ENCODE assay signal across 9 cellular contexts in the genomic region with DNA sequence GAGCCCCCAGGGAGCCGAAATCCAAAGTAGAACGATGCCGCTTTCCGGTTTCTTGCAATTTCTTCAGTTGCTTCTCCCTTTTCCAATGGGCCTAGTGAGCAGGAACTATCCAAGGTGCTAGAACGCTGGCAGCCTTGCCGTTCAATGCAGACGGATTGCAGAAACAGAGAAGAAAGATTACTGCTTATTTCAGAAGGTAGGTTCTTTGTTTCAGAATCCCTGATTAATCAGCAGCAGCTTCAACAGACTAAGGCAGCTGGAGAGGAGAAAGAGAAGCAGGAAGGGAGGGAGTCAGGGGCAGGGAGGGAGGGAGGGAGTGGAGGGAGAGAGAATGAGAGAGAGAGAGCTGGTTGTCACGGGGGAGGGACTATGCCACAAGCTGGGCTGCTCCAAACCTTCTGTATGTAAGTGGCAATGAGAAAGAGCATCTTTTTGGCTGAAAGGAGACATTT. TPM values are rescaled to one million over a fixed set of nuclear protein-coding genes. Genes with fewer than 3 reads are reported as not detected.
DNase-seq lines count a peak whose midpoint lies in the region; ATAC-seq, FAIRE-seq and TF ChIP-seq lines count a peak whose summit lies in the region.
"Had no signal": no experiment of that assay in that cellular context is flagged by ENCODE, and none has a peak within 500 bp of the region (broad histone marks: within the 10 kb centered on the region; RNA-seq: fewer than 3 reads in every experiment).

No MANE protein-coding gene starts in this region.

- no peak overlapping the region for H3K4me3 Mint-ChIP-seq in natural killer cell

- no peak overlapping the region for H2AFZ ChIP-seq in Karpas-422 (ENCODE audit: low read length)

- H3K9me3 Mint-ChIP-seq in natural killer cell: peaks cover 0 to 2% of the 10 kb centered on the region in 2 donors

- H3K4me3 ChIP-seq in Karpas-422 (ENCODE audit: low read length): no peak overlapping the region
- H3K4me3 ChIP-seq in small intestine (ENCODE audit: low read depth in 1 of 2, low read length in 2 of 2): no peak overlapping the region

- H3K4me1 Mint-ChIP-seq in natural killer cell: no peaks in the 10 kb centered on the region

- H3K27ac ChIP-seq in Karpas-422 (ENCODE audit: low read length): no peak overlapping the region
- no peak overlapping the region for H3K27ac ChIP-seq in RWPE1
- no peak overlapping the region for H3K27ac ChIP-seq in small intestine (ENCODE audit: low read depth in 1 of 2, low read length in 1 of 2)

- H3K27ac Mint-ChIP-seq in natural killer cell: no peak overlapping the region

- H3K9me2 ChIP-seq in Karpas-422 (replicated peaks; ENCODE audit: insufficient read depth, low read length): no peaks in the 10 kb centered on the region

- no peak for TF ChIP-seq CTCF in RWPE1 (conservative IDR thresholded peaks at IDR 0.05; ENCODE audit: low read depth)
- TF ChIP-seq CTCF in natural killer cell (IDR thresholded peaks at IDR 0.05): no peak

- no peak for ATAC-seq in natural killer cell

- intact Hi-C loops in natural killer cell (cut with micrococcal nuclease): no loop called here

- H3K9ac ChIP-seq in Karpas-422 (ENCODE audit: low read length): no peak overlapping the region

- H3K36me3 Mint-ChIP-seq in natural killer cell: no peaks in the 10 kb centered on the region

- WGBS in small intestine, 3 donors: 16 to 22% (median 20%) methylated on average over 8 of the region's 8 CpGs

- H3K36me3 ChIP-seq in Karpas-422 (ENCODE audit: insufficient read depth, low read length): no peaks in the 10 kb centered on the region
- H3K36me3 ChIP-seq in small intestine (ENCODE audit: control insufficient read depth in 2 of 2, insufficient read depth in 2 of 2, low read length in 2 of 2): no peaks in the 10 kb centered on the region

- H3K4me2 ChIP-seq in Karpas-422 (ENCODE audit: low read depth, low read length, poor library complexity, severe bottlenecking): no peak overlapping the region

- CTCF ChIA-PET in RWPE1 (lab: Yijun Ruan, JAX): no interaction called here

- DNase-seq in COLO829 (ENCODE audit: low spot score): peak; percentile 15
- DNase-seq in Karpas-422: peak; percentile 53
- DNase-seq in RWPE1 (ENCODE audit: low spot score): peak; percentile 20
- peak; percentile 67 for DNase-seq in fibroblast of peridontal ligament (ENCODE audit: extremely low read depth)
- DNase-seq in small intestine: peak; percentile 5
- no peak for DNase-seq in NK-92 treated with Interleukin-12 subunit alpha and Interleukin-12 subunit beta, amount 100 ng/mL, for 24 hours (lab: John Stamatoyannopoulos, UW)
- DNase-seq in natural killer cell: no peak
- no peak for DNase-seq in stimulated activated CD4-positive, alpha-beta T cell treated with anti-CD3 and anti-CD28 coated beads, Interleukin-12 subunit alpha, Interleukin-12 subunit beta, amount 100 ng/mL, for 4 hours

- FAIRE-seq in small intestine (lab: Jason Lieb, UNC): no peak
- FAIRE-seq: GM18507 had no signal

- no peaks in the 10 kb centered on the region for H3K4me1 ChIP-seq in Karpas-422 (ENCODE audit: low read length)
- no peaks in the 10 kb centered on the region for H3K4me1 ChIP-seq in small intestine (ENCODE audit: control insufficient read depth in 2 of 2, insufficient read depth in 1 of 2, low read depth in 1 of 2, low read length in 1 of 2)

- no peaks in the 10 kb centered on the region for H3K79me2 ChIP-seq in Karpas-422 (ENCODE audit: low read length)

- H3K9me3 ChIP-seq in Karpas-422 (ENCODE audit: low read length): no peaks in the 10 kb centered on the region
- no peaks in the 10 kb centered on the region for H3K9me3 ChIP-seq in small intestine (ENCODE audit: control insufficient read depth, low read depth)

- no peaks in the 10 kb centered on the region for H4K20me1 ChIP-seq in Karpas-422 (ENCODE audit: insufficient read depth, low read depth, low read length)

- POLR2A ChIA-PET in RWPE1 (lab: Yijun Ruan, JAX; ENCODE audit: low non-redundant PET): no interaction called here

- no peaks in the 10 kb centered on the region for H3K27me3 ChIP-seq in Karpas-422 (ENCODE audit: low read length)
- H3K27me3 ChIP-seq in small intestine (ENCODE audit: control insufficient read depth in 2 of 2, insufficient read depth in 2 of 2, low read length in 2 of 2): no peaks in the 10 kb centered on the region

- peaks cover 0 to 25% of the 10 kb centered on the region in 2 donors for H3K27me3 Mint-ChIP-seq in natural killer cell (ENCODE audit: low read depth in 2 of 2)

RNA-seq across cellular contexts. Expression of gene NYAP2, which starts 0.6 kb away (rescaled TPM):
- not detected in 2 replicates for total RNA-seq in Karpas-422 (2014; rRNA removed; shearing (Covaris generic); ENCODE audit: low replicate concordance)
- polyA plus RNA-seq in small intestine: under 1 TPM in 1 of 3 donors, not detected in 2; 0.12 TPM
- total RNA-seq in natural killer cell: under 1 TPM in 1 of 3 donors, not detected in 2; 0.14 TPM

Comparison
In these comparisons a context has a peak if more than half of its experiments do, and no peak if none do; other contexts are left out.
1. DNase-seq: peak in COLO829 (single experiment), Karpas-422 (single experiment), RWPE1 (single experiment), fibroblast of peridontal ligament (single experiment) and small intestine (single experiment); none in NK-92 treated with Interleukin-12 subunit alpha and Interleukin-12 subunit beta, amount 100 ng/mL, for 24 hours (single experiment), natural killer cell (single experiment) and stimulated activated CD4-positive, alpha-beta T cell treated with anti-CD3 and anti-CD28 coated beads, Interleukin-12 subunit alpha, Interleukin-12 subunit beta, amount 100 ng/mL, for 4 hours (single experiment).